ENCODE assay signal across 10 cellular contexts in genomic region chr17:33234930-33235685, GRCh38. TPM values are rescaled to one million over a fixed set of nuclear protein-coding genes. Genes with fewer than 3 reads are reported as not detected.
A peak's percentile ranks its signal among the peaks of the same experiment; 100 is the strongest.
DNase-seq lines count a peak whose midpoint lies in the region; ATAC-seq and TF ChIP-seq lines count a peak whose summit lies in the region.
"Had no signal": no experiment of that assay in that cellular context is flagged by ENCODE, and none has a peak within 500 bp of the region (broad histone marks: within the 10 kb centered on the region; RNA-seq: fewer than 3 reads in every experiment).

No MANE protein-coding gene starts in this region.

- intact Hi-C loops in left ventricle myocardium inferior (cut with micrococcal nuclease), result no loop called here

- H3K36me3 Mint-ChIP-seq in activated T-helper 17 cell treated with anti-CD3 and anti-CD28 coated beads, Interleukin-2, amount 50 U/mL, for 72 hours (ENCODE audit: low read depth), result no peaks in the 10 kb centered on the region
- no peaks in the 10 kb centered on the region for H3K36me3 Mint-ChIP-seq in type B pancreatic cell

- H3K4me3 ChIP-seq in left ventricle myocardium inferior, result no peak overlapping the region

- H3K27me3 Mint-ChIP-seq in activated T-helper 17 cell treated with anti-CD3 and anti-CD28 coated beads, Interleukin-2, amount 50 U/mL, for 72 hours, result no peaks in the 10 kb centered on the region
- H3K27me3 Mint-ChIP-seq in type B pancreatic cell, result peaks cover 36% of the 10 kb centered on the region

- ATAC-seq in activated T-helper 17 cell treated with anti-CD3 and anti-CD28 coated beads, Interleukin-2, amount 50 U/mL, for 72 hours (replicated peaks), result peak; percentile 84
- ATAC-seq in HG03045 (IDR thresholded peaks at IDR 0.05; ENCODE audit: unreplicated experiment) (no peak), HG02938 (IDR thresholded peaks at IDR 0.05; ENCODE audit: unreplicated experiment) (no peak)

- no peaks in the 10 kb centered on the region for H3K9me3 Mint-ChIP-seq in activated T-helper 17 cell treated with anti-CD3 and anti-CD28 coated beads, Interleukin-2, amount 50 U/mL, for 72 hours
- no peaks in the 10 kb centered on the region for H3K9me3 Mint-ChIP-seq in type B pancreatic cell

- peaks cover 30% of the 10 kb centered on the region for H3K27me3 ChIP-seq in left ventricle myocardium inferior (ENCODE audit: low read depth)

- H3K4me1 Mint-ChIP-seq in activated T-helper 17 cell treated with anti-CD3 and anti-CD28 coated beads, Interleukin-2, amount 50 U/mL, for 72 hours, result peaks cover 28% of the 10 kb centered on the region
- H3K4me1 Mint-ChIP-seq in type B pancreatic cell (ENCODE audit: unreplicated experiment), result peaks cover 12% of the 10 kb centered on the region

- H3K9me3 ChIP-seq in left ventricle myocardium inferior (replicated peaks), result no peaks in the 10 kb centered on the region

- H3K36me3 ChIP-seq in left ventricle myocardium inferior, result no peaks in the 10 kb centered on the region

- H3K27ac Mint-ChIP-seq in activated T-helper 17 cell treated with anti-CD3 and anti-CD28 coated beads, Interleukin-2, amount 50 U/mL, for 72 hours, result peak overlapping the region; percentile 38
- no peak overlapping the region for H3K27ac Mint-ChIP-seq in type B pancreatic cell

- TF ChIP-seq CTCF in left ventricle myocardium inferior (IDR thresholded peaks at IDR 0.05; ENCODE audit: borderline replicate concordance) (no peak), type B pancreatic cell (conservative IDR thresholded peaks at IDR 0.05) (no peak)

- peak; percentile 30 for DNase-seq in DMS153 (lab: John Stamatoyannopoulos, UW)
- no peak for DNase-seq in DMS153 treated with DMSO at 0.1 percent for 48 hours (lab: John Stamatoyannopoulos, UW; ENCODE audit: unreplicated experiment)
- DNase-seq in left ventricle myocardium inferior, result peak; percentile 54
- DNase-seq in stimulated activated CD4-positive, alpha-beta T cell treated with anti-CD3 and anti-CD28 coated beads, Interleukin-4, amount 100 ng/mL, for 24 hours, result peak; percentile 42
- DNase-seq in type B pancreatic cell (ENCODE audit: extremely low spot score, unreplicated experiment), result no peak

- no peak overlapping the region for H3K27ac ChIP-seq in left ventricle myocardium inferior (replicated peaks)
- H3K27ac ChIP-seq: 22Rv1 had no signal

- H3K4me3 Mint-ChIP-seq in activated T-helper 17 cell treated with anti-CD3 and anti-CD28 coated beads, Interleukin-2, amount 50 U/mL, for 72 hours, result peak overlapping the region; percentile 72
- H3K4me3 Mint-ChIP-seq in type B pancreatic cell, result no peak overlapping the region

- peaks cover 22% of the 10 kb centered on the region for H3K4me1 ChIP-seq in left ventricle myocardium inferior

RNA-seq across cellular contexts. Expression of gene ASIC2, which starts 58.0 kb away (rescaled TPM):
- not detected for total RNA-seq in activated T-helper 17 cell treated with anti-CD3 and anti-CD28 coated beads, Interleukin-2, amount 50 U/mL, for 72 hours
- total RNA-seq in left ventricle myocardium inferior (not detected), type B pancreatic cell (ENCODE audit: low replicate concordance) (2.2 and 3.4 TPM in 2 replicates)
- total RNA-seq: SK-MEL-5 had no signal

Comparison
In these comparisons a context has a peak if more than half of its experiments do, and no peak if none do; other contexts are left out.
1. DNase-seq: peak in DMS153 (single experiment), left ventricle myocardium inferior (single experiment) and stimulated activated CD4-positive, alpha-beta T cell treated with anti-CD3 and anti-CD28 coated beads, Interleukin-4, amount 100 ng/mL, for 24 hours (single experiment); none in DMS153 treated with DMSO at 0.1 percent for 48 hours (single experiment) and type B pancreatic cell (single experiment).